8 cellular contexts compared by ENCODE assay signal in genomic region chr7:141649865-141650499, GRCh38. TPM values are rescaled to one million over a fixed set of nuclear protein-coding genes. Genes with fewer than 3 reads are reported as not detected.
DNase-seq lines count a peak whose midpoint lies in the region; ATAC-seq and TF ChIP-seq lines count a peak whose summit lies in the region.

No MANE protein-coding gene starts in this region.

- no peak overlapping the region for H3K27ac ChIP-seq in CD4-positive, CD25-positive, alpha-beta regulatory T cell (ENCODE audit: insufficient read depth, low read length, poor library complexity, severe bottlenecking)

- POLR2A ChIA-PET in activated CD8-positive, alpha-beta T cell treated with anti-CD3 and anti-CD28 coated beads for 36 hours (lab: Charles Lee), result no interaction called here

- peaks cover 6 to 10% (median 8%) of the 10 kb centered on the region in 4 donors for H3K4me1 Mint-ChIP-seq in CD4-positive, CD25-positive, alpha-beta regulatory T cell
- H3K4me1 Mint-ChIP-seq in activated CD8-positive, alpha-beta T cell treated with anti-CD3 and anti-CD28 coated beads for 36 hours (ENCODE audit: low read depth), result peaks cover 6% of the 10 kb centered on the region

- H3K9me3 ChIP-seq in CD4-positive, CD25-positive, alpha-beta regulatory T cell (ENCODE audit: control insufficient read depth in 2 of 2, low read length in 2 of 2), result no peaks in the 10 kb centered on the region

- peak in 1 of 3 donors; percentile 48 for DNase-seq in CD4-positive, CD25-positive, alpha-beta regulatory T cell
- peak; percentile 86 for DNase-seq in NCI-H2196 (lab: John Stamatoyannopoulos, UW; ENCODE audit: unreplicated experiment)
- peak; percentile 51 for DNase-seq in activated CD8-positive, alpha-beta T cell treated with anti-CD3 and anti-CD28 coated beads for 36 hours
- peak; percentile 92 for DNase-seq in foreskin melanocyte
- DNase-seq in non-pigmented ciliary epithelial cell (ENCODE audit: low read depth), result peak; percentile 75
- no peak for DNase-seq in KG1 (lab: John Stamatoyannopoulos, UW)

- peak; percentile 51 for TF ChIP-seq CTCF in activated CD8-positive, alpha-beta T cell treated with anti-CD3 and anti-CD28 coated beads for 36 hours (IDR thresholded peaks at IDR 0.05)

- peaks cover 34% of the 10 kb centered on the region for H3K36me3 ChIP-seq in CD4-positive, CD25-positive, alpha-beta regulatory T cell (ENCODE audit: control insufficient read depth, insufficient read depth, low read length)

- H3K27ac Mint-ChIP-seq in CD4-positive, CD25-positive, alpha-beta regulatory T cell, result peak overlapping the region in 2 of 3 donors; percentile 9 to 63
- H3K27ac Mint-ChIP-seq in activated CD8-positive, alpha-beta T cell treated with anti-CD3 and anti-CD28 coated beads for 36 hours, result no peak overlapping the region

- ATAC-seq in CD4-positive, CD25-positive, alpha-beta regulatory T cell (ENCODE audit: low read depth in 2 of 2), result no peak
- ATAC-seq in GM19035 (IDR thresholded peaks at IDR 0.05; ENCODE audit: unreplicated experiment) (peak; percentile 83), HG03196 (IDR thresholded peaks at IDR 0.05; ENCODE audit: unreplicated experiment) (peak; percentile 61)
- peak; percentile 45 for ATAC-seq in activated CD8-positive, alpha-beta T cell treated with anti-CD3 and anti-CD28 coated beads for 36 hours

- no peaks in the 10 kb centered on the region for H3K9me3 Mint-ChIP-seq in CD4-positive, CD25-positive, alpha-beta regulatory T cell
- no peaks in the 10 kb centered on the region for H3K9me3 Mint-ChIP-seq in activated CD8-positive, alpha-beta T cell treated with anti-CD3 and anti-CD28 coated beads for 36 hours

- H3K4me3 Mint-ChIP-seq in CD4-positive, CD25-positive, alpha-beta regulatory T cell, result no peak overlapping the region
- H3K4me3 Mint-ChIP-seq in activated CD8-positive, alpha-beta T cell treated with anti-CD3 and anti-CD28 coated beads for 36 hours, result no peak overlapping the region

- H3K27me3 Mint-ChIP-seq in CD4-positive, CD25-positive, alpha-beta regulatory T cell, result no peaks in the 10 kb centered on the region
- H3K27me3 Mint-ChIP-seq in activated CD8-positive, alpha-beta T cell treated with anti-CD3 and anti-CD28 coated beads for 36 hours, result no peaks in the 10 kb centered on the region

- H3K4me1 ChIP-seq in CD4-positive, CD25-positive, alpha-beta regulatory T cell (ENCODE audit: control insufficient read depth, insufficient read depth, low read length, poor library complexity, severe bottlenecking), result no peaks in the 10 kb centered on the region

- no peaks in the 10 kb centered on the region for H3K27me3 ChIP-seq in CD4-positive, CD25-positive, alpha-beta regulatory T cell (ENCODE audit: control insufficient read depth, insufficient read depth, low read length)

- no peak overlapping the region for H3K4me3 ChIP-seq in CD4-positive, CD25-positive, alpha-beta regulatory T cell (ENCODE audit: low read depth, low read length)

- CTCF ChIA-PET in activated CD8-positive, alpha-beta T cell treated with anti-CD3 and anti-CD28 coated beads for 36 hours (lab: Charles Lee), result interaction anchor here (1.4 to 2.3 kb wide), 3 partner anchors 9 to 129 kb away, joined by 3 to 5 read pairs (median 3); no protein-coding TSS in a partner anchor

- peaks cover 15% of the 10 kb centered on the region for H3K36me3 Mint-ChIP-seq in CD4-positive, CD25-positive, alpha-beta regulatory T cell
- H3K36me3 Mint-ChIP-seq in activated CD8-positive, alpha-beta T cell treated with anti-CD3 and anti-CD28 coated beads for 36 hours (ENCODE audit: low read depth), result peaks cover 18% of the 10 kb centered on the region

- intact Hi-C loops in activated CD8-positive, alpha-beta T cell treated with anti-CD3 and anti-CD28 coated beads for 36 hours (cut with micrococcal nuclease), result no loop called here

RNA-seq across cellular contexts. Expression of gene DENND11, which starts 52.0 kb away (rescaled TPM):
- total RNA-seq in CD4-positive, CD25-positive, alpha-beta regulatory T cell, result 47.7 TPM
- polyA plus RNA-seq in CD4-positive, CD25-positive, alpha-beta regulatory T cell, result 10 to 100 TPM; 10.8 to 14.5 (median 11.1) TPM
- total RNA-seq in activated CD8-positive, alpha-beta T cell treated with anti-CD3 and anti-CD28 coated beads for 36 hours, result 10 to 100 TPM; 28.6 to 32.2 TPM

RNA-seq across cellular contexts. Expression of gene WEE2, which starts 58.2 kb away (rescaled TPM):
- total RNA-seq in CD4-positive, CD25-positive, alpha-beta regulatory T cell, result not detected
- polyA plus RNA-seq in CD4-positive, CD25-positive, alpha-beta regulatory T cell, result not detected
- total RNA-seq in activated CD8-positive, alpha-beta T cell treated with anti-CD3 and anti-CD28 coated beads for 36 hours, result not detected

Comparison
In these comparisons a context has a peak if more than half of its experiments do, and no peak if none do; other contexts are left out.
1. ATAC-seq: peak in GM19035 (single experiment), HG03196 (single experiment) and activated CD8-positive, alpha-beta T cell treated with anti-CD3 and anti-CD28 coated beads for 36 hours (single experiment); none in CD4-positive, CD25-positive, alpha-beta regulatory T cell (0 of 2).